In genomic region chr14:67600562-67600974, GRCh38 we compare ENCODE assay signal across 1 cellular context.
TF ChIP-seq lines count a peak whose summit lies in the region.

No MANE protein-coding gene starts in this region.

TF ChIP-seq in K562, 482 proteins besides CTCF, POLR2A, EP300 and RAD21:
- 0 out of 2 replicates have a peak, but pooled peaks have one; percentile 52 for TF ChIP-seq THRAP3 (IDR thresholded peaks at IDR 0.05; ENCODE audit: borderline replicate concordance)
- 0 out of 2 replicates have a peak, but pooled peaks have one; percentile 34 for TF ChIP-seq NKRF (IDR thresholded peaks at IDR 0.05; ENCODE audit: borderline replicate concordance)
- 0 out of 2 replicates have a peak, but pooled peaks have one; percentile 60 for TF ChIP-seq MBD1 (CRISPR knock-in tag; IDR thresholded peaks at IDR 0.05)
- peak; percentile 32; the same call in 1 of the 2 replicates for TF ChIP-seq BCOR (IDR thresholded peaks at IDR 0.05)
- 0 out of 4 replicates have a peak, but pooled peaks of 1 of the 2 experiments have one; percentile 23 for TF ChIP-seq TRIM24 (IDR thresholded peaks at IDR 0.05)
